1 cellular context compared by ENCODE assay signal in the genomic region with DNA sequence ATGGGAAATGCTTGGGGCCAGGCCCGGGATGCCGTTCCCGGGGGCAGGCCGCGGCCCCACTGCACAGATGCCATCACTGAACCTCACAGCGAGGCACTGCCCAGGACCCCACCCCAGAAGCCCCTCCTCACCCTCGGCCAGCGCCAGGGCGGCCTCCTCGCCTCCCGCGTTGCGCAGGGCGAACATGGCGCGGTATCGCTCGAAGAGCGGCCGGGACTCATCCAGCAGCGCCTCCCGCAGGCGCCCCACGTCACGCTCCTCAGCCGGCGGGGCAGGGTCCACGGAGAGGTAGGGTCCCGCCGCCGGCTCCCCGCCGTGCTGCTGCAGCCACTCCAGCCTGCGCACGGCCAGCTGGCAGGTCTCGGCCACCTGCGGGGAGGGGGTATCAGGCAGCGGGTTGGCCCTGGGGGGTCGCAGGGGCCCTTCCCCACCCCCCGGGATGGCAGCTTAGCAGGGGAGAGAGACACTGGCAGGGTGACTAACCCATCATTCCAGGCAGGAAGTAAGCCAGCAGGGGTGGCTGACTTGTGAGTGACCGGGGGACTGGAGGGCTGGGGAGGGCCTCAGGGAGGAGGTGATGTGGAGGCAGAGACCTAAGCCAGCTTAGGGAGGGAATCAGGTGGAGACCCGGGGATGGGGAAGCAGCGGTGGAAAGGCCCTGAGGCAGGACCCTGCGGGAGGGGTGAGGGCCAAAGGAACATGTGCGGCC.
TF ChIP-seq lines count a peak whose summit lies in the region.

No MANE protein-coding gene starts in this region.

TF ChIP-seq in Ishikawa, 13 proteins besides CTCF, POLR2A, EP300 and RAD21 (continued from another document):
- TF ChIP-seq NFIC (IDR thresholded peaks at IDR 0.05) = no peak
TF ChIP-seq in Ishikawa: peak in this region for 1.
